In the genomic region with DNA sequence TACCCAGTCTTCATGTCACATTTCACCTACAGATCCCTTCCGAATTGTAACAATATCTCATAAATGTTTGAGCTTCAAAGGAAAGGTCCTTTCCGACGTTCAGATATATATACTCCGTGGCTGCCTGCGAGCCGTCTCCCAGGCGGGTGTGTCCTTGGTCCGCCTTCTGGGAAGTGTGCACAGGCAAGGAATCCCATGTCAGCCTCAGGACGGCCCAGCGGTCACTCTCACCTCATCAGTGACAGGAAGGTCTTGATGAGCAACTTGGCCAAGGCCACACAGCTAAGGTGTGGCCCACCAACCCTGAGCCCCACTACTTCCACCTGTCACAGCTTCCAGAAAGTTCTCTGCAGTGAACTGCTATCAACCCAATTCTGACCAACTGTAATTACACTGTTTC, we compare ENCODE assay signal across 27 cellular contexts. TPM values are rescaled to one million over a fixed set of nuclear protein-coding genes. Genes with fewer than 3 reads are reported as not detected.
"Had no signal": no experiment of that assay in that cellular context is flagged by ENCODE, and none has a peak within 500 bp of the region (broad histone marks: within the 10 kb centered on the region; RNA-seq: fewer than 3 reads in every experiment).

No MANE protein-coding gene starts in this region.

- H3K4me3 ChIP-seq: esophagus squamous epithelium, heart right ventricle, lower lobe of right lung, smooth muscle cell, suprapubic skin, transverse colon, upper lobe of right lung, uterus had no signal

- H3K27me3 ChIP-seq: esophagus squamous epithelium, heart right ventricle, suprapubic skin, transverse colon, upper lobe of right lung, uterus had no signal

- H3K27ac Mint-ChIP-seq: effector memory CD8-positive, alpha-beta T cell; natural killer cell; progenitor cell of endocrine pancreas; stimulated activated naive CD8-positive, alpha-beta T cell treated with anti-CD3 and anti-CD28 coated beads, Interleukin-15, amount 100 ng/mL, for 72 hours had no signal

- H2AFZ ChIP-seq: parathyroid adenoma had no signal

- H3K27ac ChIP-seq: esophagus squamous epithelium, heart right ventricle, lower lobe of right lung, neutrophil, parathyroid adenoma, suprapubic skin, transverse colon, upper lobe of right lung, uterus had no signal

- H3K27me3 Mint-ChIP-seq: effector memory CD8-positive, alpha-beta T cell; progenitor cell of endocrine pancreas; stimulated activated naive CD8-positive, alpha-beta T cell treated with anti-CD3 and anti-CD28 coated beads, Interleukin-15, amount 100 ng/mL, for 72 hours had no signal

- DNase-seq: cortex of kidney; effector memory CD8-positive, alpha-beta T cell; erythroblast; esophagus squamous epithelium; foreskin melanocyte; glutamatergic neuron; heart right ventricle; hippocampal formation; kidney glomerular epithelial cell; left ventricle myocardium superior; natural killer cell; stimulated activated CD4-positive, alpha-beta T cell treated with anti-CD3 and anti-CD28 coated beads, Interleukin-12 subunit alpha, Interleukin-12 subunit beta, amount 100 ng/mL, for 4 hours; stimulated activated CD4-positive, alpha-beta T cell treated with anti-CD3 and anti-CD28 coated beads, Interleukin-1b, Interleukin-23, amount 100 ng/mL, for 48 hours; stimulated activated CD4-positive, alpha-beta T cell treated with anti-CD3 and anti-CD28 coated beads, Interleukin-4, amount 100 ng/mL, for 1 hour; stimulated activated CD8-positive, alpha-beta memory T cell treated with anti-CD3 and anti-CD28 coated beads, Interleukin-4, amount 100 ng/mL, for 48 hours; stimulated activated naive CD4-positive, alpha-beta T cell; stimulated activated naive CD8-positive, alpha-beta T cell treated with anti-CD3 and anti-CD28 coated beads, Interleukin-15, amount 100 ng/mL, for 72 hours; uterus had no signal

- H3K4me3 Mint-ChIP-seq: effector memory CD8-positive, alpha-beta T cell; stimulated activated naive CD8-positive, alpha-beta T cell treated with anti-CD3 and anti-CD28 coated beads, Interleukin-15, amount 100 ng/mL, for 72 hours had no signal

- H3K9me3 Mint-ChIP-seq: effector memory CD8-positive, alpha-beta T cell; natural killer cell had no signal

- H3K36me3 ChIP-seq: suprapubic skin, transverse colon, upper lobe of right lung, uterus had no signal

- H3K9me3 ChIP-seq: esophagus squamous epithelium, lower lobe of right lung, neutrophil, suprapubic skin, transverse colon, upper lobe of right lung, uterus had no signal

- H3K4me2 ChIP-seq: smooth muscle cell had no signal

- ATAC-seq: effector memory CD8-positive, alpha-beta T cell; heart right ventricle; left ventricle myocardium superior; lower lobe of right lung; natural killer cell; sciatic nerve; stimulated activated naive CD8-positive, alpha-beta T cell treated with anti-CD3 and anti-CD28 coated beads, Interleukin-15, amount 100 ng/mL, for 72 hours; upper lobe of right lung had no signal

RNA-seq across cellular contexts. Expression of a gene that starts 15.1 kb away (rescaled TPM):
- total RNA-seq: natural killer cell had no signal
